23 cellular contexts compared by ENCODE assay signal in genomic region chr11:60357771-60358170, GRCh38. TPM values are rescaled to one million over a fixed set of nuclear protein-coding genes. Genes with fewer than 3 reads are reported as not detected.
DNase-seq lines count a peak whose midpoint lies in the region; ATAC-seq, FAIRE-seq and TF ChIP-seq lines count a peak whose summit lies in the region.
"Had no signal": no experiment of that assay in that cellular context is flagged by ENCODE, and none has a peak within 500 bp of the region (broad histone marks: within the 10 kb centered on the region; RNA-seq: fewer than 3 reads in every experiment).

No MANE protein-coding gene starts in this region.

- H3K36me3 ChIP-seq in SU-DHL-6 (ENCODE audit: low read length) = no peaks in the 10 kb centered on the region
- H3K36me3 ChIP-seq: Peyer's patch, SJSA1 had no signal

- no peak for TF ChIP-seq CTCF in SU-DHL-6 (IDR thresholded peaks at IDR 0.05; ENCODE audit: insufficient read depth, low read length, poor library complexity, severe bottlenecking)

- peak overlapping the region; percentile 12 to 85 (median 66) for H3K27ac Mint-ChIP-seq in naive B cell
- H3K27ac Mint-ChIP-seq: CD4-positive, alpha-beta memory T cell had no signal

- peaks cover 10 to 25% of the 10 kb centered on the region in 2 donors for H3K36me3 Mint-ChIP-seq in naive B cell
- H3K36me3 Mint-ChIP-seq: CD4-positive, alpha-beta memory T cell had no signal

- H3K4me3 Mint-ChIP-seq in naive B cell = peak overlapping the region in 7 of 8 donors; percentile 1 to 59 (median 37)
- H3K4me3 Mint-ChIP-seq: CD4-positive, alpha-beta memory T cell had no signal

- no peak overlapping the region for H2AFZ ChIP-seq in SU-DHL-6 (ENCODE audit: low read depth, low read length, severe bottlenecking)

- no peaks in the 10 kb centered on the region for H3F3A ChIP-seq in SU-DHL-6 (ENCODE audit: insufficient read depth)

- H3K27me3 Mint-ChIP-seq in naive B cell = no peaks in the 10 kb centered on the region

- no peaks in the 10 kb centered on the region for H3K9me2 ChIP-seq in SU-DHL-6 (replicated peaks; ENCODE audit: insufficient read depth, low read length)

- H3K79me2 ChIP-seq in SU-DHL-6 (ENCODE audit: insufficient read depth, low read length) = no peaks in the 10 kb centered on the region

- peaks cover 57% of the 10 kb centered on the region; the same call in 1 of the 2 replicates for H3K9me3 ChIP-seq in SU-DHL-6 (ENCODE audit: insufficient read depth, low read length)
- H3K9me3 ChIP-seq: Peyer's patch, SJSA1 had no signal

- peaks cover 22 to 53% (median 30%) of the 10 kb centered on the region in 3 donors for H3K4me1 Mint-ChIP-seq in naive B cell
- H3K4me1 Mint-ChIP-seq: CD4-positive, alpha-beta memory T cell had no signal

- H3K27me3 ChIP-seq in SU-DHL-6 (ENCODE audit: low read length) = no peaks in the 10 kb centered on the region
- H3K27me3 ChIP-seq: BLaER1, Peyer's patch, SJSA1 had no signal

- no peak overlapping the region; the same call in 1 of the 2 replicates for H3K27ac ChIP-seq in SU-DHL-6 (ENCODE audit: low read depth, low read length)
- H3K27ac ChIP-seq: BLaER1, Peyer's patch, SJSA1 had no signal

- FAIRE-seq in GM12892 (lab: Jason Lieb, UNC) = peak; percentile 21
- FAIRE-seq: GM19239, H1 had no signal

- peak overlapping the region; percentile 15 for H3K4me2 ChIP-seq in SU-DHL-6 (ENCODE audit: low read depth, low read length, poor library complexity, severe bottlenecking)
- H3K4me2 ChIP-seq: BLaER1 had no signal

- no peak overlapping the region for H3K9ac ChIP-seq in SU-DHL-6 (ENCODE audit: low read length)
- H3K9ac ChIP-seq: BLaER1 had no signal

- TF ChIP-seq POLR2A in GM12892 (IDR thresholded peaks at IDR 0.05; ENCODE audit: low read depth, low read length) = no peak

- H4K20me1 ChIP-seq in SU-DHL-6 (ENCODE audit: low read depth, low read length) = no peaks in the 10 kb centered on the region
- H4K20me1 ChIP-seq: BLaER1 had no signal

- ATAC-seq in naive B cell (ENCODE audit: low read depth in 2 of 2) (peak; percentile 92 to 93), HG02981 (IDR thresholded peaks at IDR 0.05; ENCODE audit: unreplicated experiment) (no peak)
- ATAC-seq: HCT116 had no signal

- H3K4me3 ChIP-seq in SU-DHL-6 (ENCODE audit: insufficient read depth, low read length, poor library complexity, severe bottlenecking) = no peak overlapping the region
- H3K4me3 ChIP-seq: BLaER1, Peyer's patch, SJSA1 had no signal

- peaks cover 5 to 39% (median 31%) of the 10 kb centered on the region in 7 donors for H3K9me3 Mint-ChIP-seq in naive B cell

- DNase-seq in GM12892 (ENCODE audit: insufficient read length) (no peak), MV-4-11 (lab: John Stamatoyannopoulos, UW) (peak; percentile 60), naive B cell (peak; percentile 77), HPDE6-E6E7 (ENCODE audit: extremely low spot score) (no peak), middle frontal gyrus (ENCODE audit: extremely low spot score, low spot score) (no peak)
- DNase-seq: Caco-2; CD4-positive, alpha-beta memory T cell; GDM1; KG1; NCI-H1048; NCI-H1417 treated with DMSO at 0.1 percent for 48 hours; NCI-H187 treated with DMSO at 0.1 percent for 48 hours; NCI-H2107; NCI-H446 treated with DMSO at 0.1 percent for 48 hours; NCI-H526 treated with DMSO at 0.1 percent for 48 hours; Peyer's patch had no signal

RNA-seq across cellular contexts. Expression of gene MS4A7, which starts 20.6 kb away (rescaled TPM):
- polyA plus RNA-seq in GM12892 (2012; ENCODE audit: missing spikeins) = 4.9 TPM
- polyA plus RNA-seq in naive B cell (ENCODE audit: low read depth in 6 of 6) = 10 to 100 TPM; 24.5 to 47.8 (median 30.0) TPM
- polyA plus RNA-seq: H1 had no signal

RNA-seq across cellular contexts. Expression of gene MS4A6E, which starts 30.7 kb away (rescaled TPM):
- polyA plus RNA-seq in GM12892 (2012; ENCODE audit: missing spikeins) = not detected
- not detected for polyA plus RNA-seq in naive B cell (ENCODE audit: low read depth in 6 of 6)
- polyA plus RNA-seq: CD4-positive, alpha-beta memory T cell; H1 had no signal

RNA-seq across cellular contexts. Expression of gene MS4A14, which starts 38.5 kb away (rescaled TPM):
- 1.2 TPM for polyA plus RNA-seq in GM12892 (2012; ENCODE audit: missing spikeins)
- 1 to 10 TPM in 2 of 6 donors, under 1 TPM in 3, not detected in 1; 0.43 to 1.8 (median 0.64) TPM for polyA plus RNA-seq in naive B cell (ENCODE audit: low read depth in 6 of 6)
- polyA plus RNA-seq: CD4-positive, alpha-beta memory T cell; H1 had no signal

Comparison
In these comparisons a context has a peak if more than half of its experiments do, and no peak if none do; other contexts are left out.
1. DNase-seq: peak in MV-4-11 (single experiment) and naive B cell (single experiment); none in GM12892 (single experiment), HPDE6-E6E7 (single experiment) and middle frontal gyrus (single experiment).